1 cellular context compared by ENCODE assay signal in genomic region chr9:137554349-137554748, GRCh38.
TF ChIP-seq lines count a peak whose summit lies in the region.

No MANE protein-coding gene starts in this region.

TF ChIP-seq in endothelial cell of umbilical vein, 7 proteins besides CTCF, POLR2A, EP300 and RAD21:
- TF ChIP-seq FOS (IDR thresholded peaks at IDR 0.05; ENCODE audit: borderline replicate concordance, insufficient read depth, low read length) (no peak), MYC (IDR thresholded peaks at IDR 0.05; ENCODE audit: low read depth, low read length) (no peak)
